In genomic region chr7:33128990-33129805, GRCh38 we compare ENCODE assay signal across 8 cellular contexts. TPM values are rescaled to one million over a fixed set of nuclear protein-coding genes. Genes with fewer than 3 reads are reported as not detected.
DNase-seq lines count a peak whose midpoint lies in the region; ATAC-seq and TF ChIP-seq lines count a peak whose summit lies in the region.

Gene BBS9, plus strand, starts transcription at chr7:33129564. Its CDS starts 16,689 bp downstream, at chr7:33146253.

- DNase-seq in ELR (ENCODE audit: low read depth) (peak; percentile 97), H4 (ENCODE audit: low spot score) (peak; percentile 99), LNCaP clone FGC (ENCODE audit: low read depth) (peak; percentile 82), RPMI8226 (peak; percentile 96), fibroblast of peridontal ligament (ENCODE audit: extremely low read depth) (peak; percentile 95)
- DNase-seq in activated T-helper 2 cell treated with anti-CD3 and anti-CD28 coated beads, Interferon-gamma antibody, Interleukin-2, Interleukin-4, amounts not matched to agents 10 μg/mL and 5 μg/mL and 100 μg/mL, durations not matched to agents 14 hours and 24 hours and 36 hours (ENCODE audit: low spot score): peak; percentile 89
- peak; percentile 81 to 94 (median 90) for DNase-seq in naive thymus-derived CD8-positive, alpha-beta T cell
- peak; percentile 93 for DNase-seq in stimulated activated naive B cell treated with anti-CD40 and anti-IgM and Interleukin-4, amounts not matched to agents 10 μg/mL and 1 μg/mL and 100 μg/mL, for 72 hours

- no peaks in the 10 kb centered on the region for H3K36me3 Mint-ChIP-seq in activated T-helper 2 cell treated with anti-CD3 and anti-CD28 coated beads, Interferon-gamma antibody, Interleukin-2, Interleukin-4, amounts not matched to agents 10 μg/mL and 5 μg/mL and 100 μg/mL, durations not matched to agents 14 hours and 24 hours and 36 hours (ENCODE audit: low read depth)
- H3K36me3 Mint-ChIP-seq in naive thymus-derived CD8-positive, alpha-beta T cell: peaks cover 0 to 3% (median 0%) of the 10 kb centered on the region in 3 donors
- peaks cover 0 to 3% of the 10 kb centered on the region in 2 donors for H3K36me3 Mint-ChIP-seq in stimulated activated naive B cell treated with anti-CD40 and anti-IgM and Interleukin-4, amounts not matched to agents 10 μg/mL and 1 μg/mL and 100 μg/mL, for 72 hours

- intact Hi-C loops in activated T-helper 2 cell treated with anti-CD3 and anti-CD28 coated beads, Interferon-gamma antibody, Interleukin-2, Interleukin-4, amounts not matched to agents 10 μg/mL and 5 μg/mL and 100 μg/mL, durations not matched to agents 14 hours and 24 hours and 36 hours (cut with micrococcal nuclease): loop anchor here (1.0 to 2.0 kb wide), 4 partner anchors 20 to 634 kb away; partner anchors contain the start of genes AVL9 and RP9

- no peaks in the 10 kb centered on the region for H3K27me3 Mint-ChIP-seq in activated T-helper 2 cell treated with anti-CD3 and anti-CD28 coated beads, Interferon-gamma antibody, Interleukin-2, Interleukin-4, amounts not matched to agents 10 μg/mL and 5 μg/mL and 100 μg/mL, durations not matched to agents 14 hours and 24 hours and 36 hours (ENCODE audit: low read depth)
- peaks cover 0 to 1% (median 0%) of the 10 kb centered on the region in 5 donors for H3K27me3 Mint-ChIP-seq in naive thymus-derived CD8-positive, alpha-beta T cell
- H3K27me3 Mint-ChIP-seq in stimulated activated naive B cell treated with anti-CD40 and anti-IgM and Interleukin-4, amounts not matched to agents 10 μg/mL and 1 μg/mL and 100 μg/mL, for 72 hours: no peaks in the 10 kb centered on the region

- H3K9me3 Mint-ChIP-seq in activated T-helper 2 cell treated with anti-CD3 and anti-CD28 coated beads, Interferon-gamma antibody, Interleukin-2, Interleukin-4, amounts not matched to agents 10 μg/mL and 5 μg/mL and 100 μg/mL, durations not matched to agents 14 hours and 24 hours and 36 hours: no peaks in the 10 kb centered on the region
- peaks cover 0 to 2% (median 0%) of the 10 kb centered on the region in 9 donors for H3K9me3 Mint-ChIP-seq in naive thymus-derived CD8-positive, alpha-beta T cell
- no peaks in the 10 kb centered on the region for H3K9me3 Mint-ChIP-seq in stimulated activated naive B cell treated with anti-CD40 and anti-IgM and Interleukin-4, amounts not matched to agents 10 μg/mL and 1 μg/mL and 100 μg/mL, for 72 hours

- peak; percentile 96 to 97 for ATAC-seq in naive thymus-derived CD8-positive, alpha-beta T cell
- peak; percentile 98 to 99 for ATAC-seq in stimulated activated naive B cell treated with anti-CD40 and anti-IgM and Interleukin-4, amounts not matched to agents 10 μg/mL and 1 μg/mL and 100 μg/mL, for 72 hours (replicated peaks)

- no peak for TF ChIP-seq CTCF in LNCaP clone FGC (IDR thresholded peaks at IDR 0.05; ENCODE audit: control insufficient read depth, extremely low read depth, insufficient read depth)

- peak within 1 kb of the TSS; percentile 83 for H3K27ac Mint-ChIP-seq in activated T-helper 2 cell treated with anti-CD3 and anti-CD28 coated beads, Interferon-gamma antibody, Interleukin-2, Interleukin-4, amounts not matched to agents 10 μg/mL and 5 μg/mL and 100 μg/mL, durations not matched to agents 14 hours and 24 hours and 36 hours
- peak within 1 kb of the TSS; percentile 80 to 97 (median 95) for H3K27ac Mint-ChIP-seq in naive thymus-derived CD8-positive, alpha-beta T cell
- H3K27ac Mint-ChIP-seq in stimulated activated naive B cell treated with anti-CD40 and anti-IgM and Interleukin-4, amounts not matched to agents 10 μg/mL and 1 μg/mL and 100 μg/mL, for 72 hours: peak within 1 kb of the TSS; percentile 93

- H3K4me1 Mint-ChIP-seq in activated T-helper 2 cell treated with anti-CD3 and anti-CD28 coated beads, Interferon-gamma antibody, Interleukin-2, Interleukin-4, amounts not matched to agents 10 μg/mL and 5 μg/mL and 100 μg/mL, durations not matched to agents 14 hours and 24 hours and 36 hours (ENCODE audit: low read depth): peaks cover 19% of the 10 kb centered on the region
- H3K4me1 Mint-ChIP-seq in naive thymus-derived CD8-positive, alpha-beta T cell: peaks cover 13 to 33% (median 26%) of the 10 kb centered on the region in 4 donors
- peaks cover 10 to 22% of the 10 kb centered on the region in 2 donors for H3K4me1 Mint-ChIP-seq in stimulated activated naive B cell treated with anti-CD40 and anti-IgM and Interleukin-4, amounts not matched to agents 10 μg/mL and 1 μg/mL and 100 μg/mL, for 72 hours

- H3K4me3 Mint-ChIP-seq in activated T-helper 2 cell treated with anti-CD3 and anti-CD28 coated beads, Interferon-gamma antibody, Interleukin-2, Interleukin-4, amounts not matched to agents 10 μg/mL and 5 μg/mL and 100 μg/mL, durations not matched to agents 14 hours and 24 hours and 36 hours (ENCODE audit: low read depth): peak within 1 kb of the TSS; percentile 96
- H3K4me3 Mint-ChIP-seq in naive thymus-derived CD8-positive, alpha-beta T cell: peak within 1 kb of the TSS; percentile 94 to 98 (median 97)
- H3K4me3 Mint-ChIP-seq in stimulated activated naive B cell treated with anti-CD40 and anti-IgM and Interleukin-4, amounts not matched to agents 10 μg/mL and 1 μg/mL and 100 μg/mL, for 72 hours: peak within 1 kb of the TSS; percentile 95 to 98

- POLR2A ChIA-PET in naive thymus-derived CD8-positive, alpha-beta T cell (lab: Charles Lee): interaction anchor here (0.9 to 1.7 kb wide), 5 partner anchors 19 to 238 kb away, joined by 3 to 7 read pairs (median 3); partner anchors contain the start of genes KBTBD2 and NT5C3A

- peak within 1 kb of the TSS; percentile 83 for H3K4me3 ChIP-seq in LNCaP clone FGC (ENCODE audit: low read depth, low read length)

RNA-seq across cellular contexts. Expression of gene BBS9, which starts in this region (rescaled TPM):
- 14.7 and 14.9 TPM in 2 replicates for total RNA-seq in H4 (2014; rRNA removed; shearing (Covaris generic))
- total RNA-seq in activated T-helper 2 cell treated with anti-CD3 and anti-CD28 coated beads, Interferon-gamma antibody, Interleukin-2, Interleukin-4, amounts not matched to agents 10 μg/mL and 5 μg/mL and 100 μg/mL, durations not matched to agents 14 hours and 24 hours and 36 hours: 4.8 and 6.8 TPM in 2 replicates
- total RNA-seq in naive thymus-derived CD8-positive, alpha-beta T cell: 10 to 100 TPM; 22.0 to 31.8 TPM
- polyA plus RNA-seq in naive thymus-derived CD8-positive, alpha-beta T cell: 10 to 100 TPM; 11.2 to 12.7 (median 11.6) TPM

Comparison
In these comparisons a context has a peak if more than half of its experiments do, and no peak if none do; other contexts are left out.
1. Peak in every context shown above with its lines: DNase-seq, ATAC-seq and H3K4me3 ChIP-seq.